Comparison of ENCODE assay signal across 8 cellular contexts in the genomic region with DNA sequence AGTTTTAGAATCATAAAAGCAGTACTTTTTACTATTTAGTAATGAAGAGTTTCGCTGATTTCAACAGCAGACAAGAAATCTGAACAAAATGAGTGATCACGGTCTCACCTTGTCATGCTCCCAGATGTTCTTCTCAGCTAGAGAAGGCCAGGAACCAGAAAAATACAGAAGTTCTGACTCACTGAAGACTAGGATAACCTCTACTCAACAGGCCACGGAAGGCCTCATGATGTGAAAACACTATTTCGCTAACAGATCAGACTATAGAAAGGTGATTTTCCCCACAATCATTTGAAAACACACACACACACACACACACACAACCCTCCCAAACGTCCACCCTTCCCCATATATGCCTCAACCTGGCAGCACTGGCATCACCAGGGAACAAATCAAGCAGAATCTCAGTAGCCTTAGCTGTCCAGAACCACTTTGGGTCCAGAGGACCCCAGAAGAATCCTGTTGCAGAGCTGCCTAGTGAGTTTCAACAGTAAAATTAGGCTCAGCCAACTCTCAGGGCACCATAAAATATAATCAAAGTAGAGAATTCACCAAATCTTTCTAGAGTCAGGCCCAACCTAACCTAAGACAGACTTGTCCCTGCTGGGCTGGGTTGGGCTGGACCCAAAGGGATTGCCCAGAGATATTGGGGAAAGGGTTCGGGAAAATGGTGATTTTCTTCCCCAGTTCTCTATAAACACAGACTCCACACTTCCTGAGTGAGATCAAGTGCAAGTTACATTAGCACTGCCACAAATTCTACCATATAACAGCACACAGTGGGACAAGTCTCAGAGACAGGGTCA. TPM values are rescaled to one million over a fixed set of nuclear protein-coding genes. Genes with fewer than 3 reads are reported as not detected.
DNase-seq lines count a peak whose midpoint lies in the region; ATAC-seq and TF ChIP-seq lines count a peak whose summit lies in the region.

No MANE protein-coding gene starts in this region.

- no peaks in the 10 kb centered on the region for H3K27me3 Mint-ChIP-seq in CD4-positive, alpha-beta T cell
- H3K27me3 Mint-ChIP-seq in stimulated activated naive CD8-positive, alpha-beta T cell treated with anti-CD3 and anti-CD28 coated beads, Interleukin-15, amount 100 ng/mL, for 72 hours: no peaks in the 10 kb centered on the region

- no peak overlapping the region for H3K4me2 ChIP-seq in mammary epithelial cell (ENCODE audit: insufficient read depth, low read depth, low read length)

- no peak for TF ChIP-seq POLR2A in right lobe of liver (IDR thresholded peaks at IDR 0.05)

- H3K27ac Mint-ChIP-seq in CD4-positive, alpha-beta T cell: no peak overlapping the region
- peak overlapping the region; percentile 87 to 95 for H3K27ac Mint-ChIP-seq in stimulated activated naive CD8-positive, alpha-beta T cell treated with anti-CD3 and anti-CD28 coated beads, Interleukin-15, amount 100 ng/mL, for 72 hours

- TF ChIP-seq CTCF in CD4-positive, alpha-beta T cell (IDR thresholded peaks at IDR 0.05): no peak
- TF ChIP-seq CTCF in mammary epithelial cell (conservative IDR thresholded peaks at IDR 0.05 in 1 of 2, IDR thresholded peaks at IDR 0.05 in 1 of 2; ENCODE audit: extremely low read depth in 1 of 2, insufficient read depth in 1 of 2, low read depth in 1 of 2, low read length in 2 of 2) (no peak), A673 (conservative IDR thresholded peaks at IDR 0.05; ENCODE audit: low read depth, low read length) (no peak), right lobe of liver (IDR thresholded peaks at IDR 0.05) (no peak)

- H4K20me1 ChIP-seq in mammary epithelial cell (ENCODE audit: insufficient read depth, low read length): no peaks in the 10 kb centered on the region

- BruUV-seq in mammary epithelial cell (replicated peaks; lab: Mats Ljungman, UMichigan) (no TSS peak), A673 (replicated peaks; lab: Mats Ljungman, UMichigan) (no TSS peak)

- H3K79me2 ChIP-seq in mammary epithelial cell (ENCODE audit: insufficient read depth, low read length): peaks cover 88% of the 10 kb centered on the region

- DNase-seq in CD4-positive, alpha-beta T cell: no peak
- DNase-seq in mammary epithelial cell: peak; percentile 56
- DNase-seq in stimulated activated naive CD8-positive, alpha-beta T cell treated with anti-CD3 and anti-CD28 coated beads, Interleukin-15, amount 100 ng/mL, for 72 hours: peak; percentile 16 to 57
- no peak for DNase-seq in A673 (ENCODE audit: low spot score)
- no peak for DNase-seq in right lobe of liver
- no peak for DNase-seq in DMS 273 treated with DMSO at 0.1 percent for 48 hours (lab: John Stamatoyannopoulos, UW)

- H3K4me3 ChIP-seq in mammary epithelial cell (replicated peaks in 1 of 3; ENCODE audit: insufficient read depth in 1 of 3, low read depth in 2 of 3, low read length in 3 of 3) (no peak overlapping the region), A673 (ENCODE audit: low read depth, low read length, poor library complexity, severe bottlenecking) (no peak overlapping the region), right lobe of liver (no peak overlapping the region)

- intact Hi-C loops in CD4-positive, alpha-beta T cell (cut with DNase I, micrococcal nuclease): no loop called here
- intact Hi-C loops in mammary epithelial cell (cut with micrococcal nuclease): no loop called here
- intact Hi-C loops in A673 (cut with micrococcal nuclease; ENCODE audit: unreplicated experiment): no loop called here
- intact Hi-C loops in right lobe of liver (cut with DNase I): no loop called here

- H2AFZ ChIP-seq in mammary epithelial cell (ENCODE audit: low read depth, low read length): no peak overlapping the region

- no peaks in the 10 kb centered on the region for H3K9me3 Mint-ChIP-seq in CD4-positive, alpha-beta T cell
- H3K9me3 Mint-ChIP-seq in stimulated activated naive CD8-positive, alpha-beta T cell treated with anti-CD3 and anti-CD28 coated beads, Interleukin-15, amount 100 ng/mL, for 72 hours: no peaks in the 10 kb centered on the region

- H3K4me3 Mint-ChIP-seq in CD4-positive, alpha-beta T cell: peak overlapping the region; percentile 14
- H3K4me3 Mint-ChIP-seq in stimulated activated naive CD8-positive, alpha-beta T cell treated with anti-CD3 and anti-CD28 coated beads, Interleukin-15, amount 100 ng/mL, for 72 hours: peak overlapping the region; percentile 65 to 76

- H3K9me3 ChIP-seq in CD4-positive, alpha-beta T cell (ENCODE audit: control insufficient read depth, low read length): no peaks in the 10 kb centered on the region
- H3K9me3 ChIP-seq in mammary epithelial cell (replicated peaks; ENCODE audit: insufficient read depth, low read length): no peaks in the 10 kb centered on the region
- H3K9me3 ChIP-seq in A673 (ENCODE audit: low read depth, low read length, poor library complexity, severe bottlenecking): no peaks in the 10 kb centered on the region
- no peaks in the 10 kb centered on the region for H3K9me3 ChIP-seq in right lobe of liver

- H3K27me3 ChIP-seq in CD4-positive, alpha-beta T cell (ENCODE audit: control insufficient read depth, insufficient read depth, low read length): no peaks in the 10 kb centered on the region
- H3K27me3 ChIP-seq in mammary epithelial cell (ENCODE audit: insufficient read depth, low read length): no peaks in the 10 kb centered on the region
- H3K27me3 ChIP-seq in A673 (replicated peaks; ENCODE audit: insufficient read depth, low read depth, low read length, poor library complexity): no peaks in the 10 kb centered on the region
- no peaks in the 10 kb centered on the region for H3K27me3 ChIP-seq in right lobe of liver

- H3K9ac ChIP-seq in mammary epithelial cell (ENCODE audit: insufficient read depth, low read length): no peak overlapping the region

- 94% methylated on average over 6 of the region's 6 CpGs for WGBS in mammary epithelial cell (ENCODE audit: low coverage, missing lambda C conversion rate)
- WGBS in right lobe of liver (ENCODE audit: insufficient coverage, low coverage, low lambda C conversion rate, missing lambda C conversion rate): 91% methylated on average over 5 of the region's 6 CpGs

- H3K36me3 ChIP-seq in mammary epithelial cell (ENCODE audit: insufficient read depth, low read length): peaks cover 6% of the 10 kb centered on the region
- H3K36me3 ChIP-seq in A673 (ENCODE audit: insufficient read depth, low read length, poor library complexity, severe bottlenecking): no peaks in the 10 kb centered on the region
- H3K36me3 ChIP-seq in right lobe of liver: no peaks in the 10 kb centered on the region

- POLR2A ChIA-PET in CD4-positive, alpha-beta T cell (lab: Charles Lee): interaction anchor here (2.3 kb wide), 1 partner anchor 8 kb away, joined by 10 read pairs; a partner anchor contains a TSS
- POLR2A ChIA-PET in A673 (lab: Charles Lee; ENCODE audit: low non-redundant PET): no interaction called here

- CTCF ChIA-PET in CD4-positive, alpha-beta T cell (lab: Charles Lee): no interaction called here
- CTCF ChIA-PET in mammary epithelial cell (lab: Charles Lee; ENCODE audit: low non-redundant PET): no interaction called here
- CTCF ChIA-PET in A673 (lab: Charles Lee): no interaction called here

- H3K27ac ChIP-seq in CD4-positive, alpha-beta T cell (ENCODE audit: low read depth, low read length): no peak overlapping the region
- H3K27ac ChIP-seq in mammary epithelial cell (ENCODE audit: insufficient read depth, low read depth, low read length) (no peak overlapping the region), A673 (ENCODE audit: low read depth, low read length, poor library complexity, severe bottlenecking) (no peak overlapping the region), right lobe of liver (no peak overlapping the region)

- H3K4me1 ChIP-seq in mammary epithelial cell (ENCODE audit: insufficient read depth, low read length) (peaks cover 19% of the 10 kb centered on the region), A673 (ENCODE audit: insufficient read depth, low read length, poor library complexity, severe bottlenecking) (peaks cover 42% of the 10 kb centered on the region), right lobe of liver (no peaks in the 10 kb centered on the region)

- no peak for ATAC-seq in CD4-positive, alpha-beta T cell (ENCODE audit: poor library complexity)
- ATAC-seq in GM19467 (IDR thresholded peaks at IDR 0.05; ENCODE audit: unreplicated experiment): peak; percentile 63
- peak; percentile 78 for ATAC-seq in HG03460 (IDR thresholded peaks at IDR 0.05; ENCODE audit: unreplicated experiment)
- ATAC-seq in stimulated activated naive CD8-positive, alpha-beta T cell treated with anti-CD3 and anti-CD28 coated beads, Interleukin-15, amount 100 ng/mL, for 72 hours: peak; percentile 96
- ATAC-seq in right lobe of liver: no peak

- dilution Hi-C loops in mammary epithelial cell (cut with HindIII; ENCODE audit: low sequenced_read_pairs): no loop called here

- peaks cover 49% of the 10 kb centered on the region for H3K4me1 Mint-ChIP-seq in CD4-positive, alpha-beta T cell (ENCODE audit: low read depth)
- peaks cover 67% of the 10 kb centered on the region for H3K4me1 Mint-ChIP-seq in stimulated activated naive CD8-positive, alpha-beta T cell treated with anti-CD3 and anti-CD28 coated beads, Interleukin-15, amount 100 ng/mL, for 72 hours

- H3K36me3 Mint-ChIP-seq in CD4-positive, alpha-beta T cell (ENCODE audit: low read depth): peaks cover 39% of the 10 kb centered on the region

- in situ Hi-C loops in mammary epithelial cell (cut with MboI; ENCODE audit: low sequenced_read_pairs in 2 of 2): no loop called here

RNA-seq across cellular contexts. Expression of a gene that starts 7.9 kb away (rescaled TPM):
- total RNA-seq in CD4-positive, alpha-beta T cell: 10 to 100 TPM; 16.7 to 18.8 TPM
- total RNA-seq in mammary epithelial cell (10 to 100 TPM; 23.2 to 31.3 TPM), A673 (2021) (22.4 and 28.2 TPM in 2 replicates), right lobe of liver (10 to 100 TPM in 5 of 6 experiments, 1 to 10 TPM in 1; 7.1 to 12.8 (median 10.5) TPM)
- polyA plus RNA-seq in mammary epithelial cell: 12.6 TPM
- polyA minus RNA-seq in mammary epithelial cell: 32.2 TPM

RNA-seq across cellular contexts. Expression of a gene that starts 28.1 kb away (rescaled TPM):
- 1 to 10 TPM; 2.2 to 3.1 TPM for total RNA-seq in CD4-positive, alpha-beta T cell
- 1 to 10 TPM; 1.0 to 1.5 TPM for total RNA-seq in mammary epithelial cell
- polyA plus RNA-seq in mammary epithelial cell: 0.17 TPM
- not detected for polyA minus RNA-seq in mammary epithelial cell
- total RNA-seq in A673 (2021): 0.88 and 0.92 TPM in 2 replicates
- total RNA-seq in right lobe of liver: 1 to 10 TPM in 2 of 6 experiments, under 1 TPM in 3, not detected in 1; 0.26 to 2.8 (median 0.34) TPM

Comparison
In these comparisons a context has a peak if more than half of its experiments do, and no peak if none do; other contexts are left out.
1. ATAC-seq: peak in GM19467 (single experiment), HG03460 (single experiment) and stimulated activated naive CD8-positive, alpha-beta T cell treated with anti-CD3 and anti-CD28 coated beads, Interleukin-15, amount 100 ng/mL, for 72 hours (single experiment); none in CD4-positive, alpha-beta T cell (single experiment) and right lobe of liver (0 of 4).
2. DNase-seq: peak in mammary epithelial cell (single experiment) and stimulated activated naive CD8-positive, alpha-beta T cell treated with anti-CD3 and anti-CD28 coated beads, Interleukin-15, amount 100 ng/mL, for 72 hours (2 of 2); none in CD4-positive, alpha-beta T cell (0 of 10), A673 (single experiment), right lobe of liver (0 of 3) and DMS 273 treated with DMSO at 0.1 percent for 48 hours (single experiment).